ENCODE assay signal across 8 cellular contexts in the genomic region with DNA sequence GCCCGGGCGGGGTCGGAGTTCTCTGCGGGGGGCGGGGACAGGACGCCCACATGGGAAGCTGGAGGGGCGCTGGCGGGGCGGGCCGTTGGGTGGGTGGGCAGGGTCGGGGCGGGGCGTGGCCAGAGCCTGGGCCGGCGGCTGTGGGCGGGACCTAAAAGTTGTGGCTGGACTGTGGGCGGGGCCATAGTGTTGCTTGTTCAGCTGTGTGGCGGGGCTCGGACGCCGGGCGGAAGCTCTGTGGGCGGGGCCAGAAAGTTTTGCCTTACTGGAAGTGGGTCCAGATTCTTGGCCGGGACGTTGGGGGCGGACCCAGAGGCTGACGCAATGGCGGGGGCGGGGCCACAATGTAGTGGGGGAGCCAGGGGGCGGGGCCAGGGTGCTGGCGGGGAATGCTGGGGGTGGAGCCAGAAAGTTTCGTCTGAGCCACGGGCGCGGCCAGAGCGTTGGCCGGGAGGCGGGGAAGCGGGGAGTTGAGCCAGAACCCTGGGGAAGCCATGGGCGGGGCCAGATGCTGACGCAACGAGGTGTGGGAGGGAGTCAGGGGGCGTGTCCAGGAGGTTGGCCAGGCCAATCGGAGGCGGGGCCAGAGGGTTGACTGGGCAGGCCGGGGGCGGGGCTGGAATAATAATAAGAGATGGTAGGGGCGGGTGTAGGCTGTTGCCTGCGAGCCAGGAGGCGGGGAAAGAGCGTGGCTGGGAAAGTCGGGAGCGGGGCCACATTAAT. TPM values are rescaled to one million over a fixed set of nuclear protein-coding genes. Genes with fewer than 3 reads are reported as not detected.
DNase-seq lines count a peak whose midpoint lies in the region; ATAC-seq and TF ChIP-seq lines count a peak whose summit lies in the region.

No MANE protein-coding gene starts in this region.

- H4K20me1 ChIP-seq in KMS-11 (ENCODE audit: insufficient read depth), result no peaks in the 10 kb centered on the region

- DNase-seq in DMS153 (lab: John Stamatoyannopoulos, UW), result peak; percentile 98
- peak; percentile 100 for DNase-seq in activated T-cell treated with anti-CD3 and anti-CD28 coated beads, Interleukin-2, amount 50 U/mL, for 48 hours
- DNase-seq in stimulated activated CD8-positive, alpha-beta memory T cell treated with anti-CD3 and anti-CD28 coated beads, Interleukin-4, amount 100 ng/mL, for 48 hours, result peak; percentile 100

- H3K36me3 ChIP-seq in KMS-11 (ENCODE audit: insufficient read depth), result no peaks in the 10 kb centered on the region
- peaks cover 31% of the 10 kb centered on the region for H3K36me3 ChIP-seq in muscle layer of colon (ENCODE audit: insufficient read depth, low read length)

- H3K27ac ChIP-seq in KMS-11 (peak overlapping the region; percentile 35), muscle layer of colon (ENCODE audit: low read depth, low read length) (peak overlapping the region; percentile 91)

- ATAC-seq in GM21786 (IDR thresholded peaks at IDR 0.05; ENCODE audit: unreplicated experiment), result peak; percentile 72
- ATAC-seq in esophagus mucosa, result peak; percentile 87

- H3K27me3 ChIP-seq in KMS-11 (ENCODE audit: insufficient read depth, low read depth) (0 out of 2 replicates have a peak, but pooled peaks cover 3% of the 10 kb centered on the region), muscle layer of colon (ENCODE audit: control insufficient read depth in 1 of 2, insufficient read depth in 2 of 2, low read length in 2 of 2) (no peaks in the 10 kb centered on the region)

- H3K4me3 ChIP-seq in KMS-11 (IDR thresholded peaks at IDR 0.05; ENCODE audit: insufficient read depth, low read depth, low read length), result no peak overlapping the region
- H3K4me3 ChIP-seq in muscle layer of colon (ENCODE audit: low read depth in 1 of 2, low read length in 2 of 2), result peak overlapping the region in 1 of 2 donors; percentile 61

- no peak overlapping the region for H2AFZ ChIP-seq in KMS-11 (ENCODE audit: low read depth)

- H3K4me1 ChIP-seq in KMS-11 (ENCODE audit: low read depth, poor library complexity, severe bottlenecking) (peaks cover 12% of the 10 kb centered on the region), muscle layer of colon (ENCODE audit: insufficient read depth, low read length) (peaks cover 23% of the 10 kb centered on the region)

- no peaks in the 10 kb centered on the region for H3K9me3 ChIP-seq in muscle layer of colon (ENCODE audit: low read length)

- peak overlapping the region; percentile 44; the same call in 1 of the 2 replicates for H3K9ac ChIP-seq in KMS-11
- H3K9ac ChIP-seq in muscle layer of colon (ENCODE audit: low read length), result no peak overlapping the region

- H3K4me2 ChIP-seq in KMS-11, result no peak overlapping the region

- no peak for TF ChIP-seq CTCF in KMS-11 (conservative IDR thresholded peaks at IDR 0.05; ENCODE audit: low read depth, low read length)

- H3K79me2 ChIP-seq in KMS-11 (ENCODE audit: insufficient read depth, low read depth), result 0 out of 2 replicates have a peak, but pooled peaks cover 6% of the 10 kb centered on the region

TF ChIP-seq in PFSK-1, 5 proteins besides CTCF, POLR2A, EP300 and RAD21:
- 0 out of 2 replicates have a peak, but pooled peaks have one; percentile 1 for TF ChIP-seq SIN3A (IDR thresholded peaks at IDR 0.05; ENCODE audit: borderline replicate concordance, insufficient read depth, low read length)
- TF ChIP-seq FOXP2 (optimal IDR thresholded peaks at IDR 0.05; ENCODE audit: borderline replicate concordance, extremely low read depth, extremely low read length, insufficient read depth), result peak; percentile 1
- no peak for TF ChIP-seq POLR2AphosphoS5 (IDR thresholded peaks at IDR 0.05; ENCODE audit: low read depth, low read length)
- TF ChIP-seq TAF1 (IDR thresholded peaks at IDR 0.05; ENCODE audit: borderline replicate concordance, insufficient read depth, low read length), result no peak
- TF ChIP-seq, protein P1, sequence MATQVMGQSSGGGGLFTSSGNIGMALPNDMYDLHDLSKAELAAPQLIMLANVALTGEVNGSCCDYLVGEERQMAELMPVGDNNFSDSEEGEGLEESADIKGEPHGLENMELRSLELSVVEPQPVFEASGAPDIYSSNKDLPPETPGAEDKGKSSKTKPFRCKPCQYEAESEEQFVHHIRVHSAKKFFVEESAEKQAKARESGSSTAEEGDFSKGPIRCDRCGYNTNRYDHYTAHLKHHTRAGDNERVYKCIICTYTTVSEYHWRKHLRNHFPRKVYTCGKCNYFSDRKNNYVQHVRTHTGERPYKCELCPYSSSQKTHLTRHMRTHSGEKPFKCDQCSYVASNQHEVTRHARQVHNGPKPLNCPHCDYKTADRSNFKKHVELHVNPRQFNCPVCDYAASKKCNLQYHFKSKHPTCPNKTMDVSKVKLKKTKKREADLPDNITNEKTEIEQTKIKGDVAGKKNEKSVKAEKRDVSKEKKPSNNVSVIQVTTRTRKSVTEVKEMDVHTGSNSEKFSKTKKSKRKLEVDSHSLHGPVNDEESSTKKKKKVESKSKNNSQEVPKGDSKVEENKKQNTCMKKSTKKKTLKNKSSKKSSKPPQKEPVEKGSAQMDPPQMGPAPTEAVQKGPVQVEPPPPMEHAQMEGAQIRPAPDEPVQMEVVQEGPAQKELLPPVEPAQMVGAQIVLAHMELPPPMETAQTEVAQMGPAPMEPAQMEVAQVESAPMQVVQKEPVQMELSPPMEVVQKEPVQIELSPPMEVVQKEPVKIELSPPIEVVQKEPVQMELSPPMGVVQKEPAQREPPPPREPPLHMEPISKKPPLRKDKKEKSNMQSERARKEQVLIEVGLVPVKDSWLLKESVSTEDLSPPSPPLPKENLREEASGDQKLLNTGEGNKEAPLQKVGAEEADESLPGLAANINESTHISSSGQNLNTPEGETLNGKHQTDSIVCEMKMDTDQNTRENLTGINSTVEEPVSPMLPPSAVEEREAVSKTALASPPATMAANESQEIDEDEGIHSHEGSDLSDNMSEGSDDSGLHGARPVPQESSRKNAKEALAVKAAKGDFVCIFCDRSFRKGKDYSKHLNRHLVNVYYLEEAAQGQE (IDR thresholded peaks at IDR 0.05; ENCODE audit: insufficient read depth in 1 of 2, low read depth in 2 of 2, low read length in 2 of 2), result no peak

RNA-seq across cellular contexts. Expression of a gene that starts 0.5 kb away (rescaled TPM):
- polyA plus RNA-seq in PFSK-1 (2012; ENCODE audit: insufficient read length, low read depth), result 42.1 TPM
- 14.6 TPM for total RNA-seq in esophagus mucosa

RNA-seq across cellular contexts. Expression of a gene that starts 17.8 kb away (rescaled TPM):
- 68.0 TPM for polyA plus RNA-seq in PFSK-1 (2012; ENCODE audit: insufficient read length, low read depth)
- total RNA-seq in esophagus mucosa, result 7.3 TPM

RNA-seq across cellular contexts. Expression of a gene that starts 25.9 kb away (rescaled TPM):
- polyA plus RNA-seq in PFSK-1 (2012; ENCODE audit: insufficient read length, low read depth), result 21.6 TPM
- 1.6 TPM for total RNA-seq in esophagus mucosa

RNA-seq across cellular contexts. Expression of a gene that starts 52.8 kb away (rescaled TPM):
- 2.7 TPM for polyA plus RNA-seq in PFSK-1 (2012; ENCODE audit: insufficient read length, low read depth)
- 1.1 TPM for total RNA-seq in esophagus mucosa
